In genomic region chr17:75876190-75876937, GRCh38 we compare ENCODE assay signal across 6 cellular contexts. TPM values are rescaled to one million over a fixed set of nuclear protein-coding genes. Genes with fewer than 3 reads are reported as not detected.
DNase-seq lines count a peak whose midpoint lies in the region; ATAC-seq and TF ChIP-seq lines count a peak whose summit lies in the region.

No MANE protein-coding gene starts in this region.

- peak; percentile 38 for TF ChIP-seq CTCF in GM13977 (IDR thresholded peaks at IDR 0.05; ENCODE audit: extremely low read depth, insufficient read depth, missing control alignments)

- H3K9me3 ChIP-seq in skeletal muscle satellite cell (replicated peaks; ENCODE audit: low read length): no peaks in the 10 kb centered on the region

- peak overlapping the region; percentile 88 for H3K27ac Mint-ChIP-seq in T-helper 2 cell treated with Interferon-gamma antibody and Interleukin-4, amounts not matched to agents 5 μg/mL and 100 μg/mL, for 36 hours

- H3K4me1 Mint-ChIP-seq in T-helper 2 cell treated with Interferon-gamma antibody and Interleukin-4, amounts not matched to agents 5 μg/mL and 100 μg/mL, for 36 hours (ENCODE audit: low read depth): peaks cover 31% of the 10 kb centered on the region

- H3K27me3 ChIP-seq in skeletal muscle satellite cell (ENCODE audit: control insufficient read depth, insufficient read depth, low read length): peaks cover 2% of the 10 kb centered on the region

- H3K27me3 Mint-ChIP-seq in T-helper 2 cell treated with Interferon-gamma antibody and Interleukin-4, amounts not matched to agents 5 μg/mL and 100 μg/mL, for 36 hours (ENCODE audit: low read depth): peaks cover 12% of the 10 kb centered on the region

- DNase-seq in GM13977 (ENCODE audit: low spot score) (peak; percentile 73), globus pallidus (ENCODE audit: low spot score) (no peak)
- DNase-seq in T-helper 2 cell treated with Interferon-gamma antibody and Interleukin-4, amounts not matched to agents 5 μg/mL and 100 μg/mL, for 36 hours (ENCODE audit: low spot score): no peak
- DNase-seq in effector CD8-positive, alpha-beta T cell (lab: John Stamatoyannopoulos, UW): peak; percentile 55

- peaks cover 52% of the 10 kb centered on the region for H3K4me1 ChIP-seq in skeletal muscle satellite cell (ENCODE audit: control insufficient read depth, insufficient read depth, low read length)

- peak overlapping the region; percentile 67 for H3K9ac ChIP-seq in skeletal muscle satellite cell (ENCODE audit: low read depth, low read length)

- H3K36me3 Mint-ChIP-seq in T-helper 2 cell treated with Interferon-gamma antibody and Interleukin-4, amounts not matched to agents 5 μg/mL and 100 μg/mL, for 36 hours (ENCODE audit: low read depth): peaks cover 4% of the 10 kb centered on the region

- H3K4me2 ChIP-seq in skeletal muscle satellite cell (ENCODE audit: low read length): peak overlapping the region; percentile 84

- no peaks in the 10 kb centered on the region for H3K9me3 Mint-ChIP-seq in T-helper 2 cell treated with Interferon-gamma antibody and Interleukin-4, amounts not matched to agents 5 μg/mL and 100 μg/mL, for 36 hours

- H3K4me3 Mint-ChIP-seq in T-helper 2 cell treated with Interferon-gamma antibody and Interleukin-4, amounts not matched to agents 5 μg/mL and 100 μg/mL, for 36 hours: peak overlapping the region; percentile 89

- peak overlapping the region; percentile 68 for H3K4me3 ChIP-seq in skeletal muscle satellite cell (ENCODE audit: low read length)

- in situ Hi-C loops in GM13977 (cut with MboI; ENCODE audit: low pct_unique_long_range_greater_than_20kb, low sequenced_read_pairs, unreplicated experiment): no loop called here

- H3K36me3 ChIP-seq in skeletal muscle satellite cell (ENCODE audit: insufficient read depth, low read length): no peaks in the 10 kb centered on the region

- no peak for ATAC-seq in GM21367 (IDR thresholded peaks at IDR 0.05; ENCODE audit: unreplicated experiment)

RNA-seq across cellular contexts. Expression of gene TRIM47, which starts 2.0 kb away (rescaled TPM):
- 22.9 and 26.4 TPM in 2 replicates for total RNA-seq in skeletal muscle satellite cell (2012; rRNA removed)

RNA-seq across cellular contexts. Expression of gene TRIM65, which starts 20.4 kb away (rescaled TPM):
- total RNA-seq in skeletal muscle satellite cell (2012; rRNA removed): 14.2 and 16.0 TPM in 2 replicates

RNA-seq across cellular contexts. Expression of gene WBP2, which starts 21.2 kb away (rescaled TPM):
- 15.1 and 18.5 TPM in 2 replicates for total RNA-seq in skeletal muscle satellite cell (2012; rRNA removed)

RNA-seq across cellular contexts. Expression of gene MRPL38, which starts 28.3 kb away (rescaled TPM):
- 31.2 and 41.1 TPM in 2 replicates for total RNA-seq in skeletal muscle satellite cell (2012; rRNA removed)

RNA-seq across cellular contexts. Expression of gene UNC13D, which starts 32.2 kb away (rescaled TPM):
- total RNA-seq in skeletal muscle satellite cell (2012; rRNA removed): under 0.01 and 1.0 TPM in 2 replicates

Comparison
In these comparisons a context has a peak if more than half of its experiments do, and no peak if none do; other contexts are left out.
1. DNase-seq: peak in GM13977 (single experiment) and effector CD8-positive, alpha-beta T cell (single experiment); none in T-helper 2 cell treated with Interferon-gamma antibody and Interleukin-4, amounts not matched to agents 5 μg/mL and 100 μg/mL, for 36 hours (single experiment) and globus pallidus (single experiment).